Comparison of ENCODE assay signal across 9 cellular contexts in the genomic region with DNA sequence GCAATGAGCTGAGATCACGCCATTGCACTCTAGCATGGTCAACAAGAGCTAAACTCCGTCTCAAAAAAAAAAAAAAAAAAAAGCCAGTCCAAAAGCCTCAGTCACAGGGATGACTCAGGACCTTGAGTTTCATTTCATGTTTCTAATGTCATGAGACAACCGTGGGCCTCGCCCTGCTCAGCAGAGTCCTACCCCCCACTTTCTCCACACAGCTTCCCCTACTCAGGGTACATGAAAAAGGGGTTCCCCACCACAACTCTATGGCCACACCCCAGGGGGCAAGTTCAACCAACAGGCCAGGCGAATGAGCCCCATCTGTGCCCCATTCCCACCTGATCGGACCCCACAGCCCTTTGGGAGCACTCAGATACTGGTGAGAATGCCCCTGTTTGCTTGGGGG. TPM values are rescaled to one million over a fixed set of nuclear protein-coding genes. Genes with fewer than 3 reads are reported as not detected.
DNase-seq lines count a peak whose midpoint lies in the region; ATAC-seq and TF ChIP-seq lines count a peak whose summit lies in the region.
"Had no signal": no experiment of that assay in that cellular context is flagged by ENCODE, and none has a peak within 500 bp of the region (broad histone marks: within the 10 kb centered on the region; RNA-seq: fewer than 3 reads in every experiment).

No MANE protein-coding gene starts in this region.

- no peak overlapping the region for H3K27ac ChIP-seq in uterus

- TF ChIP-seq CTCF in GM13977 (IDR thresholded peaks at IDR 0.05; ENCODE audit: extremely low read depth, insufficient read depth, missing control alignments) (no peak), uterus (IDR thresholded peaks at IDR 0.05) (no peak)

- H3K4me3 Mint-ChIP-seq in effector memory CD8-positive, alpha-beta T cell = no peak overlapping the region
- H3K4me3 Mint-ChIP-seq: central memory CD8-positive, alpha-beta T cell had no signal

- no peak overlapping the region for H3K4me3 ChIP-seq in uterus

- no peaks in the 10 kb centered on the region for H3K9me3 Mint-ChIP-seq in effector memory CD8-positive, alpha-beta T cell
- H3K9me3 Mint-ChIP-seq: central memory CD8-positive, alpha-beta T cell had no signal

- ATAC-seq in GM21390 (IDR thresholded peaks at IDR 0.05; ENCODE audit: unreplicated experiment) = peak; percentile 82
- peak; percentile 64 for ATAC-seq in HG03558 (IDR thresholded peaks at IDR 0.05; ENCODE audit: extremely low read depth, unreplicated experiment)
- peak; percentile 61 for ATAC-seq in effector memory CD8-positive, alpha-beta T cell (replicated peaks)

- peaks cover 4% of the 10 kb centered on the region for H3K36me3 Mint-ChIP-seq in effector memory CD8-positive, alpha-beta T cell (ENCODE audit: insufficient read depth)

- H3K9me3 ChIP-seq in uterus = no peaks in the 10 kb centered on the region

- H3K27me3 Mint-ChIP-seq in effector memory CD8-positive, alpha-beta T cell = no peaks in the 10 kb centered on the region
- H3K27me3 Mint-ChIP-seq: central memory CD8-positive, alpha-beta T cell had no signal

- intact Hi-C loops in uterus (cut with DNase I; ENCODE audit: low total_unique reads) = no loop called here

- H3K4me1 ChIP-seq in uterus = no peaks in the 10 kb centered on the region

- no peak for TF ChIP-seq POLR2A in uterus (IDR thresholded peaks at IDR 0.05)

- no peaks in the 10 kb centered on the region for H3K27me3 ChIP-seq in uterus

- H3K27ac Mint-ChIP-seq in effector memory CD8-positive, alpha-beta T cell = no peak overlapping the region

- no peaks in the 10 kb centered on the region for H3K4me1 Mint-ChIP-seq in effector memory CD8-positive, alpha-beta T cell (ENCODE audit: low read depth in 2 of 2)
- H3K4me1 Mint-ChIP-seq: central memory CD8-positive, alpha-beta T cell had no signal

- in situ Hi-C loops in GM13977 (cut with MboI; ENCODE audit: low pct_unique_long_range_greater_than_20kb, low sequenced_read_pairs, unreplicated experiment) = no loop called here

- peak; percentile 78 for DNase-seq in GM13977 (ENCODE audit: low spot score)
- no peak for DNase-seq in effector memory CD8-positive, alpha-beta T cell
- no peak for DNase-seq in effector CD4-positive, alpha-beta T cell
- no peak for DNase-seq in AG08396 (ENCODE audit: low spot score)
- no peak for DNase-seq in uterus
- no peak for DNase-seq in NCI-H1092 (lab: John Stamatoyannopoulos, UW)

- no peaks in the 10 kb centered on the region for H3K36me3 ChIP-seq in uterus

RNA-seq across cellular contexts. Expression of a gene that starts 24.3 kb away (rescaled TPM):
- 10 to 100 TPM in 2 of 4 donors, 1 to 10 TPM in 1, under 1 TPM in 1; 0.29 to 14.3 (median 8.2) TPM for total RNA-seq in uterus
